ENCODE assay signal across 7 cellular contexts in genomic region chr2:95402004-95402369, GRCh38. TPM values are rescaled to one million over a fixed set of nuclear protein-coding genes. Genes with fewer than 3 reads are reported as not detected.
DNase-seq lines count a peak whose midpoint lies in the region; ATAC-seq and TF ChIP-seq lines count a peak whose summit lies in the region.
"Not testable (repeated sequence)": the region's sequence is repeated elsewhere in the genome, so short reads cannot be mapped to it uniquely, and the experiment has no call there.

No MANE protein-coding gene starts in this region.

- H2AFZ ChIP-seq in osteoblast (ENCODE audit: low read length): peak overlapping the region; percentile 86

- not testable (repeated sequence) for H3K27me3 ChIP-seq in osteoblast (ENCODE audit: insufficient read depth, low read length)

- H3K4me1 Mint-ChIP-seq in IgD-negative memory B cell: peaks cover 11 to 17% (median 14%) of the 10 kb centered on the region in 3 donors

- not testable (repeated sequence) for H3K9me3 ChIP-seq in osteoblast (ENCODE audit: low read depth, low read length)

- H3K4me3 ChIP-seq in iPS-11a (ENCODE audit: low read depth, low read length): peak overlapping the region; percentile 91
- peak overlapping the region; percentile 93 for H3K4me3 ChIP-seq in osteoblast (ENCODE audit: insufficient read depth, low read length)

- not testable (repeated sequence) for H4K20me1 ChIP-seq in osteoblast (ENCODE audit: insufficient read depth, low read length)

- H3K27ac Mint-ChIP-seq in IgD-negative memory B cell: peak overlapping the region; percentile 85 to 93 (median 93)

- TF ChIP-seq CTCF in VCaP (conservative IDR thresholded peaks at IDR 0.05); osteoblast (IDR thresholded peaks at IDR 0.05; ENCODE audit: extremely low read depth, low read depth, low read length): not testable (repeated sequence)

- H3K4me3 Mint-ChIP-seq in IgD-negative memory B cell: peak overlapping the region; percentile 97 to 99 (median 99)

- H3K9me3 Mint-ChIP-seq in IgD-negative memory B cell: not testable (repeated sequence)

- H3K4me2 ChIP-seq in osteoblast (ENCODE audit: insufficient read depth, low read length): peak overlapping the region; percentile 92

- not testable (repeated sequence) for H3K36me3 ChIP-seq in osteoblast (ENCODE audit: insufficient read depth, low read length)

- H3K27me3 Mint-ChIP-seq in IgD-negative memory B cell: not testable (repeated sequence)

- not testable (repeated sequence) for H3K36me3 Mint-ChIP-seq in IgD-negative memory B cell

- H3K27ac ChIP-seq in VCaP: peak overlapping the region; percentile 67
- H3K27ac ChIP-seq in osteoblast (ENCODE audit: low read depth, low read length): peak overlapping the region; percentile 70

- DNase-seq in cerebellar cortex (ENCODE audit: low spot score): peak; percentile 26
- DNase-seq in osteoblast (ENCODE audit: insufficient read length, low spot score, missing footprints): peak; percentile 49

- not testable (repeated sequence) for H3K4me1 ChIP-seq in osteoblast (ENCODE audit: insufficient read depth, low read length)

- peaks cover 21% of the 10 kb centered on the region for H3K79me2 ChIP-seq in osteoblast (ENCODE audit: insufficient read depth, low read length)

- ATAC-seq in GM18508 (IDR thresholded peaks at IDR 0.05; ENCODE audit: insufficient read depth, unreplicated experiment): peak; percentile 8
- peak; percentile 18 for ATAC-seq in HG02588 (IDR thresholded peaks at IDR 0.05; ENCODE audit: unreplicated experiment)

RNA-seq across cellular contexts. Expression of gene FAHD2A, which starts 0.5 kb away (rescaled TPM):
- polyA plus RNA-seq in IgD-negative memory B cell: 11.9 TPM
- 19.7 and 21.4 TPM in 2 replicates for total RNA-seq in osteoblast

Comparison
In these comparisons a context has a peak if more than half of its experiments do, and no peak if none do; other contexts are left out.
1. Peak in every context shown above with its lines: DNase-seq, ATAC-seq, H3K4me3 ChIP-seq and H3K27ac ChIP-seq.